Comparison of ENCODE assay signal across 1 cellular context in the genomic region with DNA sequence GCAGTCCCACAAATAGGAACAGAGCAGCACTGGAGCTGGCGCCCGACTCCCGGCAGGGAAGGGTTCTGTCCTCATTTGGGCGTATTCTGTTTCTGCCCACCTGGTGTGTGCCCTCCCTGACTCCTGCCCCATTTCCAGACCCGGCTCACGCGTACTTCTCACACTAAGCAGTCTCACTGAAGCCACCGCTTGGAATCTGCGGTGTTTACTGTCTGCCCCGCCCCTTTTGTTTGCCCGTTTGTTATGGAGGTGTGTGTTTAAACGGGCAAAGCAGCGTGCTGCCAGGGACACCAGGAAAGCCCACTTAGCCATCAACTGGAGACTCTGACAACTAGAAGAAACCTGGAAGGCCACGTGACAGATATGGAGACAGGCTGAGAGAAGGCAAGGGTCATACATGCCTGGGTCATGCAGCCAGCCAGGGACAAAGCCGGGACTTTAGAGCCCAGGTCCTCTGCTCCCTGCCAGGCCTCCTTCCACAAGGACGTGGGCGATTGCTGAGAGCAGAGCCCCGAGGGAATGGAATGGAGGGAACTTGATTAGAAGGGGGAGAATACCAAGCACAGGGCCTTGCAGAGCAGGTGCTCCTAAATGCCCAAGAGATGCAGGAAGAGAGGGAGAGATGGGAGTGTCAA.
TF ChIP-seq lines count a peak whose summit lies in the region.

No MANE protein-coding gene starts in this region.

TF ChIP-seq in WTC11, 78 proteins besides CTCF, POLR2A, EP300 and RAD21 (continued from another document):
- TF ChIP-seq ZSCAN18 (CRISPR knock-in tag; IDR thresholded peaks at IDR 0.05) = no peak
- TF ChIP-seq ESRRA (CRISPR knock-in tag; IDR thresholded peaks at IDR 0.05; ENCODE audit: borderline replicate concordance) = no peak
- no peak for TF ChIP-seq ZNF232 (CRISPR knock-in tag; IDR thresholded peaks at IDR 0.05)
- no peak for TF ChIP-seq IRF1 (CRISPR knock-in tag; IDR thresholded peaks at IDR 0.05)
- no peak for TF ChIP-seq CBFB (CRISPR knock-in tag; IDR thresholded peaks at IDR 0.05; ENCODE audit: low read depth)
- TF ChIP-seq GRHL2 (CRISPR knock-in tag; IDR thresholded peaks at IDR 0.05; ENCODE audit: insufficient replicate concordance, severe bottlenecking) = no peak
- no peak for TF ChIP-seq JAZF1 (CRISPR knock-in tag; IDR thresholded peaks at IDR 0.05)
- no peak for TF ChIP-seq SOX15 (CRISPR knock-in tag; IDR thresholded peaks at IDR 0.05)
- TF ChIP-seq PRRX2 (CRISPR knock-in tag; IDR thresholded peaks at IDR 0.05) = no peak
- TF ChIP-seq, protein P1, sequence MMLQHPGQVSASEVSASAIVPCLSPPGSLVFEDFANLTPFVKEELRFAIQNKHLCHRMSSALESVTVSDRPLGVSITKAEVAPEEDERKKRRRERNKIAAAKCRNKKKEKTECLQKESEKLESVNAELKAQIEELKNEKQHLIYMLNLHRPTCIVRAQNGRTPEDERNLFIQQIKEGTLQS (CRISPR knock-in tag; conservative IDR thresholded peaks at IDR 0.05) = no peak
- no peak for TF ChIP-seq MAX (CRISPR knock-in tag; IDR thresholded peaks at IDR 0.05)
